ENCODE assay signal across 2 cellular contexts in genomic region chr18:11849845-11850747, GRCh38.
TF ChIP-seq lines count a peak whose summit lies in the region.

No MANE protein-coding gene starts in this region.

TF ChIP-seq in GM23338, 12 proteins besides CTCF, POLR2A, EP300 and RAD21:
- TF ChIP-seq CREB1 (CRISPR knock-in tag; IDR thresholded peaks at IDR 0.05; ENCODE audit: low read depth) (no peak), REST (IDR thresholded peaks at IDR 0.05; ENCODE audit: unreplicated experiment) (no peak), EZH2 (IDR thresholded peaks at IDR 0.05; ENCODE audit: low read depth, unreplicated experiment) (no peak), NANOG (IDR thresholded peaks at IDR 0.05; ENCODE audit: borderline replicate concordance) (no peak), STAT1 (IDR thresholded peaks at IDR 0.05; ENCODE audit: unreplicated experiment) (no peak), ETS1 (IDR thresholded peaks at IDR 0.05) (no peak), ZNF331 (CRISPR knock-in tag; IDR thresholded peaks at IDR 0.05; ENCODE audit: low read depth) (no peak), POLR2AphosphoS5 (IDR thresholded peaks at IDR 0.05; ENCODE audit: low read depth) (no peak), ZNF114 (CRISPR knock-in tag; IDR thresholded peaks at IDR 0.05) (no peak), EZH2phosphoT487 (IDR thresholded peaks at IDR 0.05; ENCODE audit: unreplicated experiment) (no peak), JUNB (IDR thresholded peaks at IDR 0.05; ENCODE audit: unreplicated experiment) (no peak), ZNF462 (CRISPR knock-in tag; IDR thresholded peaks at IDR 0.05) (no peak)

TF ChIP-seq in H1, 55 proteins besides CTCF, POLR2A, EP300 and RAD21:
- no peak for TF ChIP-seq RBBP5 (IDR thresholded peaks at IDR 0.05; ENCODE audit: borderline replicate concordance, low read depth, low read length)
- TF ChIP-seq CBX8 (IDR thresholded peaks at IDR 0.05; ENCODE audit: borderline replicate concordance, low read depth, low read length) = no peak
- TF ChIP-seq CHD2 (IDR thresholded peaks at IDR 0.05; ENCODE audit: low read length) = no peak
- no peak for TF ChIP-seq TBP (IDR thresholded peaks at IDR 0.05; ENCODE audit: low read depth, low read length)
- no peak for TF ChIP-seq E2F6 (IDR thresholded peaks at IDR 0.05)
- no peak for TF ChIP-seq SIRT6 (IDR thresholded peaks at IDR 0.05; ENCODE audit: low read length)
- no peak for TF ChIP-seq MAFK (IDR thresholded peaks at IDR 0.05; ENCODE audit: low read depth, low read length)
- TF ChIP-seq SP1 (IDR thresholded peaks at IDR 0.05; ENCODE audit: low read depth, low read length) = no peak
- no peak for TF ChIP-seq SRF (IDR thresholded peaks at IDR 0.05; ENCODE audit: low read depth, low read length)
- TF ChIP-seq HDAC2 (IDR thresholded peaks at IDR 0.05; ENCODE audit: borderline replicate concordance in 1 of 2, low read depth in 2 of 2, low read length in 2 of 2) = no peak
- no peak for TF ChIP-seq KDM1A (IDR thresholded peaks at IDR 0.05; ENCODE audit: borderline replicate concordance, low read length)
- TF ChIP-seq CBX5 (IDR thresholded peaks at IDR 0.05; ENCODE audit: low read depth, low read length) = no peak
- TF ChIP-seq TAF7 (optimal IDR thresholded peaks at IDR 0.05; ENCODE audit: borderline replicate concordance, low read depth, low read length) = no peak
- TF ChIP-seq BACH1 (IDR thresholded peaks at IDR 0.05; ENCODE audit: low read length) = no peak
- no peak for TF ChIP-seq RXRA (IDR thresholded peaks at IDR 0.05; ENCODE audit: insufficient read depth, low read depth, low read length)
- TF ChIP-seq EGR1 (IDR thresholded peaks at IDR 0.05; ENCODE audit: borderline replicate concordance, low read depth, low read length) = no peak
- TF ChIP-seq SP4 (IDR thresholded peaks at IDR 0.05; ENCODE audit: low read length) = no peak
